Comparison of ENCODE assay signal across 8 cellular contexts in genomic region chr17:74981318-74981978, GRCh38. TPM values are rescaled to one million over a fixed set of nuclear protein-coding genes. Genes with fewer than 3 reads are reported as not detected.
A peak's percentile ranks its signal among the peaks of the same experiment; 100 is the strongest.
DNase-seq lines count a peak whose midpoint lies in the region; ATAC-seq, FAIRE-seq and TF ChIP-seq lines count a peak whose summit lies in the region.

No MANE protein-coding gene starts in this region.

- H3K4me1 ChIP-seq in IMR-90 (ENCODE audit: control insufficient read depth, insufficient read depth, low read length) (peaks cover 10% of the 10 kb centered on the region), adipocyte (ENCODE audit: control insufficient read depth, insufficient read depth, low read length) (peaks cover 8% of the 10 kb centered on the region), keratinocyte (ENCODE audit: control insufficient read depth, extremely low read depth, insufficient read depth, low read length) (peaks cover 17% of the 10 kb centered on the region), stomach (peaks cover 22 to 44% (median 28%) of the 10 kb centered on the region in 4 donors)

- peak overlapping the region; percentile 73 for H3K18ac ChIP-seq in IMR-90 (ENCODE audit: low read depth, low read length)

- TF ChIP-seq CTCF in IMR-90 (conservative IDR thresholded peaks at IDR 0.05; ENCODE audit: low read depth, low read length) = no peak
- no peak for TF ChIP-seq CTCF in keratinocyte (optimal IDR thresholded peaks at IDR 0.05 in 1 of 3, IDR thresholded peaks at IDR 0.05 in 1 of 3, conservative IDR thresholded peaks at IDR 0.05 in 1 of 3; ENCODE audit: extremely low read depth in 1 of 3, insufficient read depth in 2 of 3, low read length in 3 of 3)
- TF ChIP-seq CTCF in stomach (IDR thresholded peaks at IDR 0.05) = no peak

- CTCF ChIA-PET in IMR-90 (lab: Yijun Ruan, JAX) = no interaction called here

- H3K14ac ChIP-seq in IMR-90 (replicated peaks; ENCODE audit: low read depth, low read length) = peak overlapping the region; percentile 88

- FAIRE-seq in keratinocyte (lab: Jason Lieb, UNC) = no peak

- POLR2A ChIA-PET in IMR-90 (lab: Charles Lee; ENCODE audit: unreplicated experiment) = no interaction called here

- peak overlapping the region; percentile 77; the same call in 2 of the 3 replicates for H2BK15ac ChIP-seq in IMR-90 (ENCODE audit: low read depth, low read length)

- peak overlapping the region; percentile 71 for H2AK5ac ChIP-seq in IMR-90 (ENCODE audit: low read depth, low read length)

- no CpG with 5 or more reads among the region's 16 CpGs for WGBS in IMR-90 (ENCODE audit: extremely low coverage in 2 of 2, insufficient read length in 1 of 2), 2 experiments
- 51 to 71% (median 67%) methylated on average over 13 to 16 of the region's 16 CpGs for WGBS in stomach, 5 donors

- TF ChIP-seq EP300 in stomach (IDR thresholded peaks at IDR 0.05) = no peak

- dilution Hi-C loops in IMR-90 (cut with HindIII; ENCODE audit: low sequenced_read_pairs, unreplicated experiment) (no loop called here), keratinocyte (cut with MboI; ENCODE audit: extremely low pct_ligation_motif_present, low sequenced_read_pairs) (no loop called here)

- H3K56ac ChIP-seq in IMR-90 (ENCODE audit: extremely low read depth, insufficient read depth, low read length) = peak overlapping the region; percentile 68

- H2BK5ac ChIP-seq in IMR-90 (ENCODE audit: low read depth, low read length, poor library complexity, severe bottlenecking) = peak overlapping the region; percentile 61

- peak overlapping the region; percentile 3; the same call in 1 of the 2 replicates for H2BK20ac ChIP-seq in IMR-90 (ENCODE audit: low read depth, low read length)

- peaks cover 5% of the 10 kb centered on the region for H3K9me1 ChIP-seq in IMR-90 (ENCODE audit: insufficient read depth, low read length)
- H3K9me1 ChIP-seq in keratinocyte (ENCODE audit: control insufficient read depth, extremely low read depth, insufficient read depth, low read length) = no peaks in the 10 kb centered on the region

- H3K9me3 ChIP-seq in IMR-90 (ENCODE audit: control insufficient read depth, insufficient read depth, low read length) (no peaks in the 10 kb centered on the region), adipocyte (ENCODE audit: control insufficient read depth, low read length) (no peaks in the 10 kb centered on the region), keratinocyte (ENCODE audit: control insufficient read depth, low read depth, low read length) (no peaks in the 10 kb centered on the region), stomach (no peaks in the 10 kb centered on the region)

- H4K20me1 ChIP-seq in IMR-90 (ENCODE audit: insufficient read depth, low read length) (no peaks in the 10 kb centered on the region), keratinocyte (ENCODE audit: control insufficient read depth, extremely low read depth, insufficient read depth, low read length) (no peaks in the 10 kb centered on the region)

- in situ Hi-C loops in IMR-90 (cut with MboI; ENCODE audit: low sequenced_read_pairs) = no loop called here

- H2AFZ ChIP-seq in IMR-90 (replicated peaks; ENCODE audit: low read length, poor library complexity) (peak overlapping the region; percentile 99), keratinocyte (ENCODE audit: control insufficient read depth, low read length) (peak overlapping the region; percentile 84)

- peak overlapping the region; percentile 65 for H3K23ac ChIP-seq in IMR-90 (ENCODE audit: low read depth, low read length)

- ATAC-seq in IMR-90 (ENCODE audit: low read depth) (no peak), GM18858 (IDR thresholded peaks at IDR 0.05; ENCODE audit: unreplicated experiment) (no peak), HG03469 (IDR thresholded peaks at IDR 0.05; ENCODE audit: unreplicated experiment) (no peak), HG03196 (IDR thresholded peaks at IDR 0.05; ENCODE audit: unreplicated experiment) (no peak)

- TF ChIP-seq RAD21 in IMR-90 (IDR thresholded peaks at IDR 0.05; ENCODE audit: low read length) = no peak

- BruUV-seq in IMR-90 (replicated peaks; lab: Mats Ljungman, UMichigan) = no TSS peak

- peak overlapping the region; percentile 90 for H4K5ac ChIP-seq in IMR-90 (ENCODE audit: low read depth, low read length)

- no peaks in the 10 kb centered on the region for H3K79me2 ChIP-seq in keratinocyte (ENCODE audit: control insufficient read depth, insufficient read depth, low read length)

- intact Hi-C loops in IMR-90 (cut with micrococcal nuclease) = no loop called here
- intact Hi-C loops in stomach (cut with DNase I; ENCODE audit: low total_unique reads) = no loop called here

- H3K36me3 ChIP-seq in IMR-90 (ENCODE audit: control insufficient read depth, insufficient read depth, low read length) (no peaks in the 10 kb centered on the region), adipocyte (ENCODE audit: control insufficient read depth, insufficient read depth, low read length, severe bottlenecking) (no peaks in the 10 kb centered on the region), keratinocyte (ENCODE audit: control insufficient read depth in 2 of 2, extremely low read depth in 1 of 2, insufficient read depth in 2 of 2, low read length in 2 of 2) (no peaks in the 10 kb centered on the region), stomach (no peaks in the 10 kb centered on the region)

- peaks cover 4 to 12% of the 10 kb centered on the region in 2 experiments; a peak in 3 of 4 replicates for H3K79me1 ChIP-seq in IMR-90 (ENCODE audit: low read depth in 1 of 2, low read length in 2 of 2)

- TF ChIP-seq POLR2A in IMR-90 (IDR thresholded peaks at IDR 0.05; ENCODE audit: low read depth, low read length) (no peak), stomach (IDR thresholded peaks at IDR 0.05) (no peak)

- peak overlapping the region; percentile 71 for H3K4me2 ChIP-seq in IMR-90 (ENCODE audit: low read depth, low read length)
- peak overlapping the region; percentile 95 for H3K4me2 ChIP-seq in keratinocyte (ENCODE audit: control insufficient read depth, extremely low read depth, insufficient read depth, low read depth, low read length)

- peak overlapping the region; percentile 77 to 98 for H4K8ac ChIP-seq in IMR-90 (ENCODE audit: low read depth in 2 of 2, low read length in 2 of 2)

- H3K27ac ChIP-seq in IMR-90 (ENCODE audit: insufficient read depth, low read length) = peak overlapping the region; percentile 64
- no peak overlapping the region for H3K27ac ChIP-seq in keratinocyte (ENCODE audit: control insufficient read depth, insufficient read depth, low read length)
- peak overlapping the region; percentile 91 to 95 (median 95) for H3K27ac ChIP-seq in stomach

- peak overlapping the region; percentile 67 for H4K91ac ChIP-seq in IMR-90 (ENCODE audit: insufficient read depth, low read depth, low read length)

- peaks cover 6% of the 10 kb centered on the region; the same call in 1 of the 2 replicates for H3K27me3 ChIP-seq in IMR-90 (ENCODE audit: control insufficient read depth, insufficient read depth, low read length)
- H3K27me3 ChIP-seq in adipocyte (replicated peaks; ENCODE audit: control insufficient read depth, insufficient read depth, low read length) = no peaks in the 10 kb centered on the region
- no peaks in the 10 kb centered on the region for H3K27me3 ChIP-seq in keratinocyte (ENCODE audit: control insufficient read depth, extremely low read depth, insufficient read depth, low read length)
- no peaks in the 10 kb centered on the region for H3K27me3 ChIP-seq in stomach

- H3K9ac ChIP-seq in IMR-90 (ENCODE audit: low read depth, low read length) (peak overlapping the region; percentile 83), adipocyte (ENCODE audit: low read length) (peak overlapping the region; percentile 84), keratinocyte (ENCODE audit: control insufficient read depth, extremely low read depth, insufficient read depth, low read length) (peak overlapping the region; percentile 46)

- H3K4ac ChIP-seq in IMR-90 (ENCODE audit: low read depth, low read length) = peak overlapping the region; percentile 79

- no peak for DNase-seq in IMR-90
- DNase-seq in adipocyte (ENCODE audit: low read depth) = no peak
- DNase-seq in keratinocyte (ENCODE audit: low read depth, low spot score) = no peak
- no peak for DNase-seq in stomach
- no peak for DNase-seq in GM19238 (ENCODE audit: insufficient read length, low spot score)

- H2BK120ac ChIP-seq in IMR-90 (ENCODE audit: low read depth, low read length) = peak overlapping the region; percentile 66

- peak overlapping the region; percentile 70 for H2AK9ac ChIP-seq in IMR-90 (replicated peaks; ENCODE audit: low read depth, low read length, poor library complexity)

- H3K4me3 ChIP-seq in IMR-90 (ENCODE audit: insufficient read depth, low read depth, low read length) (peak overlapping the region; percentile 77), adipocyte (ENCODE audit: low read length) (peak overlapping the region; percentile 84), keratinocyte (ENCODE audit: control insufficient read depth in 2 of 3, extremely low read depth in 1 of 3, insufficient read depth in 2 of 3, low read depth in 1 of 3, low read length in 3 of 3) (peak overlapping the region; percentile 42 to 78 (median 49)), stomach (peak overlapping the region; percentile 48 to 70 (median 66))

RNA-seq across cellular contexts. Expression of gene CDR2L, which starts 6.0 kb away (rescaled TPM):
- total RNA-seq in IMR-90 (2012; rRNA removed) (5.6 and 5.7 TPM in 2 replicates), stomach (10 to 100 TPM in 4 of 5 donors, 1 to 10 TPM in 1; 4.8 to 78.8 (median 11.7) TPM)
- polyA plus RNA-seq in IMR-90 (2012; rRNA removed) (18.9 and 23.2 TPM in 2 replicates), keratinocyte (7.1 to 16.0 TPM (median 9.3 TPM) in 3 replicates), stomach (10 to 100 TPM in 1 of 3 donors, 1 to 10 TPM in 2; 4.4 to 18.9 (median 6.1) TPM)
- 14.2 and 21.1 TPM in 2 replicates for polyA plus RNA-seq in IMR-90 (2012; cell fraction: cytosol; rRNA removed)
- 12.6 and 30.3 TPM in 2 replicates for polyA plus RNA-seq in IMR-90 (2012; cell fraction: nucleus; rRNA removed; ENCODE audit: low replicate concordance)
- polyA plus RNA-seq in keratinocyte (2011; ENCODE audit: low read depth) = 4.2 TPM
- 11.5 and 21.7 TPM in 2 replicates for polyA plus RNA-seq in keratinocyte (2011; cell fraction: cytosol; rRNA removed)
- polyA plus RNA-seq in keratinocyte (2011; cell fraction: nucleus; rRNA removed) = 16.4 and 20.9 TPM in 2 replicates
- polyA plus RNA-seq in keratinocyte (2012; ENCODE audit: low replicate concordance) = 8.8 and 14.6 TPM in 2 replicates
- 6.2 to 14.1 TPM (median 14.1 TPM) in 3 replicates for polyA minus RNA-seq in keratinocyte
- 27.0 TPM for polyA minus RNA-seq in keratinocyte (2011; cell fraction: cytosol; rRNA and poly(A)+ RNA removed)
- 9.2 and 9.8 TPM in 2 replicates for polyA minus RNA-seq in keratinocyte (2011; cell fraction: nucleus; rRNA and poly(A)+ RNA removed)

RNA-seq across cellular contexts. Expression of gene HID1, which starts 8.9 kb away (rescaled TPM):
- 0.18 and 0.56 TPM in 2 replicates for total RNA-seq in IMR-90 (2012; rRNA removed)
- polyA plus RNA-seq in IMR-90 (2012; rRNA removed) = 1.7 and 2.7 TPM in 2 replicates
- 0.27 and 2.5 TPM in 2 replicates for polyA plus RNA-seq in IMR-90 (2012; cell fraction: cytosol; rRNA removed)
- 6.8 and 10.5 TPM in 2 replicates for polyA plus RNA-seq in IMR-90 (2012; cell fraction: nucleus; rRNA removed; ENCODE audit: low replicate concordance)
- polyA plus RNA-seq in keratinocyte = 0.19 to 1.0 TPM (median 0.33 TPM) in 3 replicates
- polyA plus RNA-seq in keratinocyte (2011; ENCODE audit: low read depth) = 2.1 TPM
- polyA plus RNA-seq in keratinocyte (2011; cell fraction: cytosol; rRNA removed) = 0.32 and 0.78 TPM in 2 replicates
- polyA plus RNA-seq in keratinocyte (2011; cell fraction: nucleus; rRNA removed) = 0.93 and 0.98 TPM in 2 replicates
- polyA plus RNA-seq in keratinocyte (2012; ENCODE audit: low replicate concordance) = 0.11 and 2.1 TPM in 2 replicates
- 0.46 to 1.9 TPM (median 0.86 TPM) in 3 replicates for polyA minus RNA-seq in keratinocyte
- not detected for polyA minus RNA-seq in keratinocyte (2011; cell fraction: cytosol; rRNA and poly(A)+ RNA removed)
- 0.74 and 1.1 TPM in 2 replicates for polyA minus RNA-seq in keratinocyte (2011; cell fraction: nucleus; rRNA and poly(A)+ RNA removed)
- total RNA-seq in stomach = 100 to 1,000 TPM in 2 of 5 donors, 10 to 100 TPM in 3; 36.5 to 304 (median 94.5) TPM
- 10 to 100 TPM; 52.7 to 85.2 (median 69.5) TPM for polyA plus RNA-seq in stomach

RNA-seq across cellular contexts. Expression of gene MRPL58, which starts 31.0 kb away (rescaled TPM):
- total RNA-seq in IMR-90 (2012; rRNA removed) (42.5 and 53.9 TPM in 2 replicates), stomach (10 to 100 TPM in 4 of 5 donors, 1 to 10 TPM in 1; 6.7 to 69.0 (median 29.2) TPM)
- polyA plus RNA-seq in IMR-90 (2012; rRNA removed) (49.0 and 53.0 TPM in 2 replicates), keratinocyte (43.3 to 61.1 TPM (median 53.6 TPM) in 3 replicates), stomach (10 to 100 TPM; 42.1 to 57.1 (median 48.7) TPM)
- polyA plus RNA-seq in IMR-90 (2012; cell fraction: cytosol; rRNA removed) = 72.6 and 78.2 TPM in 2 replicates
- polyA plus RNA-seq in IMR-90 (2012; cell fraction: nucleus; rRNA removed; ENCODE audit: low replicate concordance) = 21.8 and 25.5 TPM in 2 replicates
- polyA plus RNA-seq in keratinocyte (2011; ENCODE audit: low read depth) = 71.3 TPM
- 41.1 and 43.1 TPM in 2 replicates for polyA plus RNA-seq in keratinocyte (2011; cell fraction: cytosol; rRNA removed)
- polyA plus RNA-seq in keratinocyte (2011; cell fraction: nucleus; rRNA removed) = 20.9 and 24.8 TPM in 2 replicates
- polyA plus RNA-seq in keratinocyte (2012; ENCODE audit: low replicate concordance) = 32.9 and 50.3 TPM in 2 replicates
- 5.0 to 12.5 TPM (median 9.9 TPM) in 3 replicates for polyA minus RNA-seq in keratinocyte
- polyA minus RNA-seq in keratinocyte (2011; cell fraction: cytosol; rRNA and poly(A)+ RNA removed) = 20.1 TPM
- 6.4 and 7.1 TPM in 2 replicates for polyA minus RNA-seq in keratinocyte (2011; cell fraction: nucleus; rRNA and poly(A)+ RNA removed)

RNA-seq across cellular contexts. Expression of gene OTOP3, which starts 45.8 kb away (rescaled TPM):
- total RNA-seq in IMR-90 (2012; rRNA removed) (not detected in 2 replicates), stomach (under 1 TPM in 1 of 5 donors, not detected in 4; 0.18 TPM)
- polyA plus RNA-seq in IMR-90 (2012; rRNA removed) (not detected in 2 replicates), keratinocyte (0.03 to 0.05 TPM in 2 of 3 replicates, not detected in the other), stomach (1 to 10 TPM in 1 of 3 donors, not detected in 2; 2.6 TPM)
- polyA plus RNA-seq in IMR-90 (2012; cell fraction: cytosol; rRNA removed) = not detected in 2 replicates
- polyA plus RNA-seq in IMR-90 (2012; cell fraction: nucleus; rRNA removed; ENCODE audit: low replicate concordance) = not detected in 2 replicates
- polyA plus RNA-seq in keratinocyte (2011; ENCODE audit: low read depth) = not detected
- polyA plus RNA-seq in keratinocyte (2011; cell fraction: cytosol; rRNA removed) = not detected in 2 replicates
- polyA plus RNA-seq in keratinocyte (2011; cell fraction: nucleus; rRNA removed) = not detected in 2 replicates
- polyA plus RNA-seq in keratinocyte (2012; ENCODE audit: low replicate concordance) = not detected in 2 replicates
- polyA minus RNA-seq in keratinocyte = not detected in 3 replicates
- polyA minus RNA-seq in keratinocyte (2011; cell fraction: cytosol; rRNA and poly(A)+ RNA removed) = not detected
- not detected in 2 replicates for polyA minus RNA-seq in keratinocyte (2011; cell fraction: nucleus; rRNA and poly(A)+ RNA removed)

RNA-seq across cellular contexts. Expression of gene OTOP2, which starts 57.4 kb away (rescaled TPM):
- total RNA-seq in IMR-90 (2012; rRNA removed) (not detected in 2 replicates), stomach (1 to 10 TPM in 1 of 5 donors, not detected in 4; 3.2 TPM)
- polyA plus RNA-seq in IMR-90 (2012; rRNA removed) (not detected in 2 replicates), keratinocyte (0.08 TPM in 1 of 3 replicates, not detected in the others), stomach (under 1 TPM in 1 of 3 donors, not detected in 2; 0.15 TPM)
- polyA plus RNA-seq in IMR-90 (2012; cell fraction: cytosol; rRNA removed) = not detected in 2 replicates
- not detected in 2 replicates for polyA plus RNA-seq in IMR-90 (2012; cell fraction: nucleus; rRNA removed; ENCODE audit: low replicate concordance)
- polyA plus RNA-seq in keratinocyte (2011; ENCODE audit: low read depth) = not detected
- not detected in 2 replicates for polyA plus RNA-seq in keratinocyte (2011; cell fraction: cytosol; rRNA removed)
- 0.08 and 0.11 TPM in 2 replicates for polyA plus RNA-seq in keratinocyte (2011; cell fraction: nucleus; rRNA removed)
- not detected in 2 replicates for polyA plus RNA-seq in keratinocyte (2012; ENCODE audit: low replicate concordance)
- 0.07 TPM in 1 of 3 replicates, not detected in the others for polyA minus RNA-seq in keratinocyte
- not detected for polyA minus RNA-seq in keratinocyte (2011; cell fraction: cytosol; rRNA and poly(A)+ RNA removed)
- polyA minus RNA-seq in keratinocyte (2011; cell fraction: nucleus; rRNA and poly(A)+ RNA removed) = not detected in 2 replicates

Comparison
In these comparisons a context has a peak if more than half of its experiments do, and no peak if none do; other contexts are left out.
1. RNA of gene HID1, which starts 8.9 kb away (polyA plus RNA-seq): 52.7 to 85.2 TPM in stomach; 0.27 to 10.5 TPM in IMR-90 and 0.11 to 2.1 TPM in keratinocyte; every median in the first group is over 4 times any median in the second.
2. Peak in every context shown above with its lines, with median percentiles within 50 percentile points of each other: H3K4me3 ChIP-seq and H3K9ac ChIP-seq.